Comparison of ENCODE assay signal across 22 cellular contexts in the genomic region with DNA sequence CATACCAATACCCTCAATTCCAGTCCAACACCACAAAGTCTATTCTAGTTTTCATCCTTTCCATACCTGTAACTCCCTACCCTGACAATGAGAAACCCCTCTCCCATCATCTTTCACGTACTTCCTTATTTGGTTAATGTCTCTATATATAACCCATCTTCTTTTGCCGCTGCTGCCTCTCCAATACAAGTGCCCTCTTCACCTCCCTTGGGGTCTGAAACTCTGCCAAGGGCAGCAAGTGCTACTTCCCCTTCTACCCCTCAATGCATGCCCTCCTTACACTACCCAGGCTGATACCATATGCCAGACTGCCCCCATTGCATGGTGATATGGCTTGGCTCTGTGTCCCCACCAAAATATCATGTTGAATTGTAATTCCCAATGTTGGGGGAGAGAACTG.
"Had no signal": no experiment of that assay in that cellular context is flagged by ENCODE, and none has a peak within 500 bp of the region (broad histone marks: within the 10 kb centered on the region; RNA-seq: fewer than 3 reads in every experiment).

No MANE protein-coding gene starts in this region.

- H3K9me3 ChIP-seq: lower lobe of right lung, prostate gland, testis, transverse colon had no signal

- H3K27ac ChIP-seq: dorsolateral prefrontal cortex, heart right ventricle, lower lobe of right lung, parathyroid adenoma, prostate gland, spleen, testis, transverse colon had no signal

- FAIRE-seq: islet of Langerhans had no signal

- H3K36me3 ChIP-seq: heart right ventricle, lower lobe of right lung, prostate gland, spleen, transverse colon had no signal

- H3K27me3 ChIP-seq: dorsolateral prefrontal cortex, heart right ventricle, spleen, testis, transverse colon had no signal

- H3K4me1 ChIP-seq: prostate gland, testis, transverse colon had no signal

- DNase-seq: cortex of kidney; dorsolateral prefrontal cortex; effector CD8-positive, alpha-beta T cell; foreskin melanocyte; heart right ventricle; hypothalamus; lower lobe of right lung; naive thymus-derived CD4-positive, alpha-beta T cell; nephron progenitor cell; spleen; stimulated activated CD4-positive, alpha-beta T cell treated with anti-CD3 and anti-CD28 coated beads, Interleukin-15, amount 100 ng/mL, for 24 hours; stimulated activated CD4-positive, alpha-beta T cell treated with anti-CD3 and anti-CD28 coated beads, Interleukin-1b, Interleukin-23, amount 100 ng/mL, for 48 hours; stimulated activated CD4-positive, alpha-beta T cell treated with anti-CD3 and anti-CD28 coated beads, Interleukin-4, amount 100 ng/mL, for 24 hours; stimulated activated naive CD8-positive, alpha-beta T cell treated with anti-CD3 and anti-CD28 coated beads, Interleukin-15, amount 100 ng/mL, for 72 hours; testis; transverse colon had no signal

- H2AFZ ChIP-seq: parathyroid adenoma had no signal

- H3K4me3 ChIP-seq: dorsolateral prefrontal cortex, heart right ventricle, lower lobe of right lung, prostate gland, spleen, testis, transverse colon had no signal

- ATAC-seq: left lobe of liver; lower lobe of right lung; naive thymus-derived CD4-positive, alpha-beta T cell; sciatic nerve; stimulated activated memory B cell treated with anti-CD40 and anti-IgM and Interleukin-4, amounts not matched to agents 10 μg/mL and 1 μg/mL and 100 μg/mL, for 72 hours; stimulated activated naive CD8-positive, alpha-beta T cell treated with anti-CD3 and anti-CD28 coated beads, Interleukin-15, amount 100 ng/mL, for 72 hours had no signal

- H3K9ac ChIP-seq: parathyroid adenoma had no signal

- H3K79me2 ChIP-seq: parathyroid adenoma had no signal
